ENCODE assay signal across 26 cellular contexts in the genomic region with DNA sequence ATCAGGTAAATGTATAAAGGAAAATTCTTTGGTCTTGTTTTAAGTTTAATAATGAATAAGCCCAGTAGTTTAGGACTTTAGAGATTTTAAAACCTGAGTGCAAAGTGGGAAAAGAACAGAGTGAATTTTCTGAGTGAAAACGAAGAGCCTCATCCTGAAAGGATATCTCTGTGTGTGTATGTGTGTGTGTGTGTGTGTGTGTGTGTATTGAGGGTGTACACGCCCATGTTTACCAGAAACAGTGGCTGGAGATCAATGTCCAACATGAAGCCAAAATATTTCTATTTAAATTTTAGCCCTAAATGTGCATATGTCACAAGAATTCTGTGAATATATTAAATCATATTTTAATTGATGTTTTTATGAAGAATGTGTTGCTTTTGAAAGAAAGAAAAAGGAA.
"Had no signal": no experiment of that assay in that cellular context is flagged by ENCODE, and none has a peak within 500 bp of the region (broad histone marks: within the 10 kb centered on the region; RNA-seq: fewer than 3 reads in every experiment).

No MANE protein-coding gene starts in this region.

- DNase-seq: activated CD4-positive, alpha-beta memory T cell treated with anti-CD3 and anti-CD28 coated beads, Interleukin-2, amount 10 ng/mL, durations not matched to agents 7 days and 5 days; activated CD4-positive, alpha-beta T cell treated with anti-CD3 and anti-CD28 coated beads for 1 hour; activated CD4-positive, alpha-beta T cell treated with anti-CD3 and anti-CD28 coated beads for 4 hours; activated CD4-positive, alpha-beta T cell treated with anti-CD3 and anti-CD28 coated beads, Interleukin-2, amount 10 ng/mL, durations not matched to agents 7 days and 5 days; activated CD4-positive, alpha-beta T cell treated with anti-CD3 and anti-CD28 coated beads, Interleukin-2, amount 50 U/mL, for 4 hours; activated CD8-positive, alpha-beta memory T cell treated with anti-CD3 and anti-CD28 coated beads, Interleukin-2, amount 50 U/mL, for 48 hours; activated effector memory CD4-positive, alpha-beta T cell treated with Interleukin-2 at 50 U/mL for 16 hours; activated gamma-delta T cell treated with Interleukin-2 at 50 U/mL for 16 hours; activated naive CD4-positive, alpha-beta T cell treated with anti-CD3 and anti-CD28 coated beads, Interleukin-2, amount 50 U/mL, for 16 hours; activated naive CD4-positive, alpha-beta T cell treated with Interleukin-2 at 50 U/mL for 16 hours; activated T-cell treated with anti-CD3 and anti-CD28 coated beads for 4 hours; activated T-cell treated with anti-CD3 and anti-CD28 coated beads, Interleukin-2, amount 50 U/mL, for 24 hours; activated T-cell treated with anti-CD3 and anti-CD28 coated beads, Interleukin-2, amount 50 U/mL, for 72 hours; amygdala; aorta; body of pancreas; caudate nucleus; cortex of kidney; dermis blood vessel endothelial cell; effector CD4-positive, alpha-beta T cell; foreskin fibroblast; head of caudate nucleus; T-helper 2 cell had no signal

- H3K4me3 Mint-ChIP-seq: activated CD4-positive, alpha-beta memory T cell treated with anti-CD3 and anti-CD28 coated beads, Interleukin-2, amount 10 ng/mL, durations not matched to agents 7 days and 5 days; activated CD4-positive, alpha-beta T cell treated with anti-CD3 and anti-CD28 coated beads, Interleukin-2, amount 10 ng/mL, durations not matched to agents 7 days and 5 days; activated naive CD8-positive, alpha-beta T cell; activated T-cell treated with anti-CD3 and anti-CD28 coated beads, Interleukin-2, amount 50 U/mL, for 24 hours; activated T-cell treated with anti-CD3 and anti-CD28 coated beads, Interleukin-2, amount 50 U/mL, for 72 hours; activated T-helper 17 cell treated with anti-CD3 and anti-CD28 coated beads, Interleukin-2, amount 50 U/mL, for 72 hours had no signal

- H3K4me1 Mint-ChIP-seq: activated CD4-positive, alpha-beta memory T cell treated with anti-CD3 and anti-CD28 coated beads, Interleukin-2, amount 10 ng/mL, durations not matched to agents 7 days and 5 days; activated CD4-positive, alpha-beta T cell treated with anti-CD3 and anti-CD28 coated beads, Interleukin-2, amount 10 ng/mL, durations not matched to agents 7 days and 5 days; activated T-helper 17 cell treated with anti-CD3 and anti-CD28 coated beads, Interleukin-2, amount 50 U/mL, for 72 hours had no signal

- H3K9me3 Mint-ChIP-seq: activated CD4-positive, alpha-beta T cell treated with anti-CD3 and anti-CD28 coated beads, Interleukin-2, amount 10 ng/mL, durations not matched to agents 7 days and 5 days had no signal

- H3K27ac Mint-ChIP-seq: activated CD4-positive, alpha-beta memory T cell treated with anti-CD3 and anti-CD28 coated beads, Interleukin-2, amount 10 ng/mL, durations not matched to agents 7 days and 5 days; activated CD4-positive, alpha-beta T cell treated with anti-CD3 and anti-CD28 coated beads, Interleukin-2, amount 10 ng/mL, durations not matched to agents 7 days and 5 days; activated naive CD8-positive, alpha-beta T cell; activated T-cell treated with anti-CD3 and anti-CD28 coated beads, Interleukin-2, amount 50 U/mL, for 24 hours; activated T-cell treated with anti-CD3 and anti-CD28 coated beads, Interleukin-2, amount 50 U/mL, for 72 hours; activated T-helper 17 cell treated with anti-CD3 and anti-CD28 coated beads, Interleukin-2, amount 50 U/mL, for 72 hours had no signal

- H3K27me3 ChIP-seq: body of pancreas had no signal

- H3K27me3 Mint-ChIP-seq: activated CD4-positive, alpha-beta memory T cell treated with anti-CD3 and anti-CD28 coated beads, Interleukin-2, amount 10 ng/mL, durations not matched to agents 7 days and 5 days; activated CD4-positive, alpha-beta T cell treated with anti-CD3 and anti-CD28 coated beads, Interleukin-2, amount 10 ng/mL, durations not matched to agents 7 days and 5 days; activated naive CD8-positive, alpha-beta T cell; activated T-cell treated with anti-CD3 and anti-CD28 coated beads, Interleukin-2, amount 50 U/mL, for 24 hours; activated T-helper 17 cell treated with anti-CD3 and anti-CD28 coated beads, Interleukin-2, amount 50 U/mL, for 72 hours had no signal

- H3K36me3 Mint-ChIP-seq: activated naive CD8-positive, alpha-beta T cell had no signal

- H3K27ac ChIP-seq: body of pancreas, epithelial cell of prostate had no signal

- H3K4me3 ChIP-seq: body of pancreas had no signal

- H3K4me1 ChIP-seq: body of pancreas had no signal

- H3K9me3 ChIP-seq: body of pancreas had no signal
